Comparison of ENCODE assay signal across 23 cellular contexts in the genomic region with DNA sequence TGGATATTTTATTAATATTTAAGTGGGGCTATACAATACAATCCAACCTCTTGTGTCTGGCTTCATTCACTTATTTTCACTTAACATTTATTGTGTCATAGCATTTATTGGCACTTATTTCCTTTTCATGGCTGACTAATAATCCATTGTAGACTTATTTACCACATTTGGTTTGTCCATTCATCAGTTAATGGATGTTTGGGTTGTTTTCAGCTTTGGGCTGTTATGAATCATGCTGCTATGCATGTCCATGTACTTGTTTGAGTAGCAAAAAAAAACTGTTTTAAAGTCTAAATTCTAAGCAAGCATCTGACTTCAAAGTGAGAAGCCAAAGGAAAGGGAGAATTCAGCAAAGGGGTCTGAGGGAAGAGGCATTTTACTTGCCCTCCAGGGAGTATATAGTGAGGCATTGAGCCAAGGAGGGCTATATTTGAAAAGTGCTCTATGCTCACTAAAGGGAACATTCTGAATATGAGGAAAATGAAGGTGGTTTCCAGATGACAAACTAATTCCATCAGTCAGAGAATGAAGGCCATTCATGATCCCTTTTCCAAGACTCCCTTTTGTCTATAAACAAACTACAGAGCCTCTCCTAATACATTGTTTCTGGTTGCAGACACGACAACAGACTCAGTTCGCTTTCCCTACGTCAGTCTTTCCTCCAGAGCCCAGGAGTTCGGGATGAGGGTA.
DNase-seq lines count a peak whose midpoint lies in the region; ATAC-seq and TF ChIP-seq lines count a peak whose summit lies in the region.
"Had no signal": no experiment of that assay in that cellular context is flagged by ENCODE, and none has a peak within 500 bp of the region (broad histone marks: within the 10 kb centered on the region; RNA-seq: fewer than 3 reads in every experiment).

No MANE protein-coding gene starts in this region.

- no peak overlapping the region for H3K27ac ChIP-seq in mammary epithelial cell (ENCODE audit: insufficient read depth, low read depth, low read length)
- H3K27ac ChIP-seq: 22Rv1 had no signal

- no peaks in the 10 kb centered on the region for H3K4me1 ChIP-seq in mammary epithelial cell (ENCODE audit: insufficient read depth, low read length)
- H3K4me1 ChIP-seq: BE2C had no signal

- WGBS in mammary epithelial cell (ENCODE audit: low coverage, missing lambda C conversion rate), result 96% methylated on average over 4 of the region's 4 CpGs

- no peaks in the 10 kb centered on the region for H3K9me3 ChIP-seq in mammary epithelial cell (replicated peaks; ENCODE audit: insufficient read depth, low read length)
- H3K9me3 ChIP-seq: BE2C, SK-N-SH had no signal

- in situ Hi-C loops in mammary epithelial cell (cut with MboI; ENCODE audit: low sequenced_read_pairs in 2 of 2), result no loop called here

- H3K27ac Mint-ChIP-seq in MCF 10A (ENCODE audit: low read depth, unreplicated experiment), result no peak overlapping the region
- no peak overlapping the region for H3K27ac Mint-ChIP-seq in activated T-cell treated with anti-CD3 and anti-CD28 coated beads, Interleukin-2, amount 50 U/mL, for 24 hours
- H3K27ac Mint-ChIP-seq: IgD-negative memory B cell had no signal

- ATAC-seq in GM21786 (IDR thresholded peaks at IDR 0.05; ENCODE audit: unreplicated experiment) (no peak), GM21619 (IDR thresholded peaks at IDR 0.05; ENCODE audit: unreplicated experiment) (no peak)
- ATAC-seq: HCT116 had no signal

- CTCF ChIA-PET in mammary epithelial cell (lab: Charles Lee; ENCODE audit: low non-redundant PET) (no interaction called here), MCF 10A (lab: Yijun Ruan, JAX) (no interaction called here)

- H3K9me3 Mint-ChIP-seq in MCF 10A (ENCODE audit: unreplicated experiment), result no peaks in the 10 kb centered on the region
- no peaks in the 10 kb centered on the region for H3K9me3 Mint-ChIP-seq in activated T-cell treated with anti-CD3 and anti-CD28 coated beads, Interleukin-2, amount 50 U/mL, for 24 hours

- H3K4me3 ChIP-seq in mammary epithelial cell (replicated peaks in 1 of 3; ENCODE audit: insufficient read depth in 1 of 3, low read depth in 2 of 3, low read length in 3 of 3), result no peak overlapping the region
- no peak overlapping the region for H3K4me3 ChIP-seq in epithelial cell of esophagus (ENCODE audit: low read length)

- peak; percentile 53 for DNase-seq in mammary epithelial cell
- DNase-seq in MCF 10A (ENCODE audit: unreplicated experiment), result no peak
- peak; percentile 39 for DNase-seq in epithelial cell of esophagus (ENCODE audit: low read depth)
- DNase-seq in foreskin melanocyte, result peak; percentile 73
- no peak for DNase-seq in activated T-cell treated with anti-CD3 and anti-CD28 coated beads, Interleukin-2, amount 50 U/mL, for 24 hours
- DNase-seq in HuH-7.5 (ENCODE audit: low spot score), result no peak
- DNase-seq: BE2C, DMS153, GOT3, NCI-H1092 treated with DMSO at 0.1 percent for 48 hours, NCI-H1436, NCI-H187, NCI-H2081 treated with DMSO at 0.1 percent for 48 hours, NCI-H2171 treated with DMSO at 0.1 percent for 48 hours, NCI-H345, NCI-H510A treated with DMSO at 0.1 percent for 48 hours, SK-N-SH had no signal

- POLR2A ChIA-PET in MCF 10A (lab: Yijun Ruan, JAX), result no interaction called here

- no peaks in the 10 kb centered on the region for H3K79me2 ChIP-seq in mammary epithelial cell (ENCODE audit: insufficient read depth, low read length)

- no peaks in the 10 kb centered on the region for H3K27me3 ChIP-seq in mammary epithelial cell (ENCODE audit: insufficient read depth, low read length)
- H3K27me3 ChIP-seq: BE2C had no signal

- no peak overlapping the region for H3K4me3 Mint-ChIP-seq in MCF 10A (ENCODE audit: unreplicated experiment)
- H3K4me3 Mint-ChIP-seq in activated T-cell treated with anti-CD3 and anti-CD28 coated beads, Interleukin-2, amount 50 U/mL, for 24 hours, result no peak overlapping the region
- H3K4me3 Mint-ChIP-seq: CD14-positive monocyte, IgD-negative memory B cell had no signal

- no peaks in the 10 kb centered on the region for H3K27me3 Mint-ChIP-seq in MCF 10A (ENCODE audit: insufficient read depth, unreplicated experiment)
- no peaks in the 10 kb centered on the region for H3K27me3 Mint-ChIP-seq in activated T-cell treated with anti-CD3 and anti-CD28 coated beads, Interleukin-2, amount 50 U/mL, for 24 hours
- H3K27me3 Mint-ChIP-seq: IgD-negative memory B cell had no signal

- intact Hi-C loops in mammary epithelial cell (cut with micrococcal nuclease) (no loop called here), MCF 10A (cut with micrococcal nuclease) (no loop called here)

- H3K36me3 Mint-ChIP-seq in MCF 10A (ENCODE audit: insufficient read depth, unreplicated experiment), result no peaks in the 10 kb centered on the region
- H3K36me3 Mint-ChIP-seq in activated T-cell treated with anti-CD3 and anti-CD28 coated beads, Interleukin-2, amount 50 U/mL, for 24 hours (ENCODE audit: low read depth), result no peaks in the 10 kb centered on the region
- H3K36me3 Mint-ChIP-seq: IgD-negative memory B cell had no signal

- dilution Hi-C loops in mammary epithelial cell (cut with HindIII; ENCODE audit: low sequenced_read_pairs), result loop anchor here (5.0 kb wide), 1 partner anchor 35 kb away; no protein-coding TSS in a partner anchor

- no peaks in the 10 kb centered on the region for H3K36me3 ChIP-seq in mammary epithelial cell (ENCODE audit: insufficient read depth, low read length)
- H3K36me3 ChIP-seq: BE2C had no signal

- no peak overlapping the region for H3K4me2 ChIP-seq in mammary epithelial cell (ENCODE audit: insufficient read depth, low read depth, low read length)
- H3K4me2 ChIP-seq: SK-N-SH had no signal

- H3K4me1 Mint-ChIP-seq in MCF 10A (ENCODE audit: insufficient read depth, unreplicated experiment), result no peaks in the 10 kb centered on the region
- no peaks in the 10 kb centered on the region for H3K4me1 Mint-ChIP-seq in activated T-cell treated with anti-CD3 and anti-CD28 coated beads, Interleukin-2, amount 50 U/mL, for 24 hours (ENCODE audit: low read depth)
- H3K4me1 Mint-ChIP-seq: IgD-negative memory B cell had no signal

- BruUV-seq in mammary epithelial cell (replicated peaks; lab: Mats Ljungman, UMichigan), result no TSS peak
- BruUV-seq in MCF 10A (replicated peaks; lab: Mats Ljungman, UMichigan), result no TSS peak

- TF ChIP-seq CTCF in mammary epithelial cell (conservative IDR thresholded peaks at IDR 0.05 in 1 of 2, IDR thresholded peaks at IDR 0.05 in 1 of 2; ENCODE audit: extremely low read depth in 1 of 2, insufficient read depth in 1 of 2, low read depth in 1 of 2, low read length in 2 of 2), result no peak
- TF ChIP-seq CTCF in MCF 10A (IDR thresholded peaks at IDR 0.05; ENCODE audit: unreplicated experiment), result no peak
- TF ChIP-seq CTCF in epithelial cell of esophagus (IDR thresholded peaks at IDR 0.05; ENCODE audit: insufficient read depth, low read depth, low read length, missing control alignments), result no peak

- H4K20me1 ChIP-seq in mammary epithelial cell (ENCODE audit: insufficient read depth, low read length), result no peaks in the 10 kb centered on the region

- no peak overlapping the region for H3K9ac ChIP-seq in mammary epithelial cell (ENCODE audit: insufficient read depth, low read length)
- H3K9ac ChIP-seq: SK-N-SH had no signal

- H2AFZ ChIP-seq in mammary epithelial cell (ENCODE audit: low read depth, low read length), result peak overlapping the region; percentile 45

Comparison
In these comparisons a context has a peak if more than half of its experiments do, and no peak if none do; other contexts are left out.
1. DNase-seq: peak in mammary epithelial cell (single experiment), epithelial cell of esophagus (single experiment) and foreskin melanocyte (single experiment); none in MCF 10A (single experiment), activated T-cell treated with anti-CD3 and anti-CD28 coated beads, Interleukin-2, amount 50 U/mL, for 24 hours (single experiment) and HuH-7.5 (single experiment).